ENCODE assay signal across 9 cellular contexts in genomic region chr14:50362791-50363733, GRCh38. TPM values are rescaled to one million over a fixed set of nuclear protein-coding genes. Genes with fewer than 3 reads are reported as not detected.
DNase-seq lines count a peak whose midpoint lies in the region; ATAC-seq, FAIRE-seq and TF ChIP-seq lines count a peak whose summit lies in the region.
"Had no signal": no experiment of that assay in that cellular context is flagged by ENCODE, and none has a peak within 500 bp of the region (broad histone marks: within the 10 kb centered on the region; RNA-seq: fewer than 3 reads in every experiment).

No MANE protein-coding gene starts in this region.

- ATAC-seq in HG03457 (IDR thresholded peaks at IDR 0.05; ENCODE audit: unreplicated experiment) = peak; percentile 3
- no peak for ATAC-seq in HG02571 (IDR thresholded peaks at IDR 0.05; ENCODE audit: unreplicated experiment)

- H3K4me1 Mint-ChIP-seq in activated T-helper 1 cell treated with anti-CD3 and anti-CD28 coated beads, Interleukin-12 subunit alpha, Interleukin-12 subunit beta, Interleukin-2, Interleukin-4 antibody, amounts not matched to agents 30 ng/mL and 10 ng/mL and 1 ng/mL, durations not matched to agents 14 hours and 24 hours and 36 hours (ENCODE audit: low read depth) = peaks cover 27% of the 10 kb centered on the region

- H3K4me3 ChIP-seq in AG04450 (ENCODE audit: low read depth, low read length) (peak overlapping the region; percentile 38), mesenchymal stem cell (ENCODE audit: insufficient read depth in 1 of 2, low read depth in 1 of 2, low read length in 2 of 2) (peak overlapping the region in 1 of 2 experiments; percentile 73)

- H3K14ac ChIP-seq in mesenchymal stem cell (ENCODE audit: low read length in 2 of 2) = no peak overlapping the region

- POLR2A ChIA-PET in AG04450 (lab: Yijun Ruan, JAX) = no interaction called here

- H4K91ac ChIP-seq in mesenchymal stem cell (ENCODE audit: low read length) = no peak overlapping the region

- no peak overlapping the region for H3K23ac ChIP-seq in mesenchymal stem cell (ENCODE audit: low read length in 2 of 2)

- H3K4me1 ChIP-seq in mesenchymal stem cell (ENCODE audit: control insufficient read depth, insufficient read depth, low read depth, low read length) = peaks cover 2% of the 10 kb centered on the region

- peak overlapping the region; percentile 84 for H3K4me3 Mint-ChIP-seq in activated T-helper 1 cell treated with anti-CD3 and anti-CD28 coated beads, Interleukin-12 subunit alpha, Interleukin-12 subunit beta, Interleukin-2, Interleukin-4 antibody, amounts not matched to agents 30 ng/mL and 10 ng/mL and 1 ng/mL, durations not matched to agents 14 hours and 24 hours and 36 hours

- no peaks in the 10 kb centered on the region for H3K27me3 Mint-ChIP-seq in activated T-helper 1 cell treated with anti-CD3 and anti-CD28 coated beads, Interleukin-12 subunit alpha, Interleukin-12 subunit beta, Interleukin-2, Interleukin-4 antibody, amounts not matched to agents 30 ng/mL and 10 ng/mL and 1 ng/mL, durations not matched to agents 14 hours and 24 hours and 36 hours (ENCODE audit: insufficient read depth)

- H2BK5ac ChIP-seq in mesenchymal stem cell (ENCODE audit: low read depth, low read length, poor library complexity, severe bottlenecking) = no peak overlapping the region

- H2BK15ac ChIP-seq in mesenchymal stem cell (ENCODE audit: low read depth, poor library complexity, severe bottlenecking) = no peak overlapping the region

- intact Hi-C loops in activated T-helper 1 cell treated with anti-CD3 and anti-CD28 coated beads, Interleukin-12 subunit alpha, Interleukin-12 subunit beta, Interleukin-2, Interleukin-4 antibody, amounts not matched to agents 30 ng/mL and 10 ng/mL and 1 ng/mL, durations not matched to agents 14 hours and 24 hours and 36 hours (cut with micrococcal nuclease) = loop anchor here (1.0 to 2.0 kb wide), 6 partner anchors 19 to 159 kb away; partner anchors contain the start of genes CDKL1, DMAC2L and L2HGDH

- WGBS in mesenchymal stem cell = 96% methylated on average over 14 of the region's 14 CpGs

- no peaks in the 10 kb centered on the region for H3K79me1 ChIP-seq in mesenchymal stem cell (replicated peaks; ENCODE audit: low read length, poor library complexity, severe bottlenecking)

- no peak overlapping the region for H3K4me2 ChIP-seq in mesenchymal stem cell (ENCODE audit: low read length, poor library complexity, severe bottlenecking)

- H2BK120ac ChIP-seq in mesenchymal stem cell (ENCODE audit: low read depth, low read length) = no peak overlapping the region

- no peaks in the 10 kb centered on the region for H3K9me3 Mint-ChIP-seq in activated T-helper 1 cell treated with anti-CD3 and anti-CD28 coated beads, Interleukin-12 subunit alpha, Interleukin-12 subunit beta, Interleukin-2, Interleukin-4 antibody, amounts not matched to agents 30 ng/mL and 10 ng/mL and 1 ng/mL, durations not matched to agents 14 hours and 24 hours and 36 hours

- peaks cover 5% of the 10 kb centered on the region for H3K36me3 Mint-ChIP-seq in activated T-helper 1 cell treated with anti-CD3 and anti-CD28 coated beads, Interleukin-12 subunit alpha, Interleukin-12 subunit beta, Interleukin-2, Interleukin-4 antibody, amounts not matched to agents 30 ng/mL and 10 ng/mL and 1 ng/mL, durations not matched to agents 14 hours and 24 hours and 36 hours (ENCODE audit: low read depth)

- peak overlapping the region; percentile 94 for H3K27ac Mint-ChIP-seq in activated T-helper 1 cell treated with anti-CD3 and anti-CD28 coated beads, Interleukin-12 subunit alpha, Interleukin-12 subunit beta, Interleukin-2, Interleukin-4 antibody, amounts not matched to agents 30 ng/mL and 10 ng/mL and 1 ng/mL, durations not matched to agents 14 hours and 24 hours and 36 hours

- peak overlapping the region; percentile 86 for H4K8ac ChIP-seq in mesenchymal stem cell (ENCODE audit: low read length)

- no peak for TF ChIP-seq CTCF in AG04450 (IDR thresholded peaks at IDR 0.05; ENCODE audit: low read depth, low read length)

- H2BK12ac ChIP-seq in mesenchymal stem cell (ENCODE audit: low read length in 2 of 2) = peak overlapping the region in 1 of 2 experiments; percentile 32

- H3K36me3 ChIP-seq in mesenchymal stem cell (ENCODE audit: control insufficient read depth in 1 of 2, insufficient read depth in 2 of 2, low read depth in 1 of 2, low read length in 2 of 2) = peaks cover 3% of the 10 kb centered on the region in 2 experiments

- H3K27ac ChIP-seq in AG04450 (ENCODE audit: low read depth, low read length) (peak overlapping the region; percentile 68), mesenchymal stem cell (ENCODE audit: low read length, poor library complexity, severe bottlenecking) (peak overlapping the region; percentile 2)

- FAIRE-seq in GM19239 (lab: Jason Lieb, UNC) = peak; percentile 40
- FAIRE-seq: bronchial epithelial cell had no signal

- H2AK5ac ChIP-seq in mesenchymal stem cell (ENCODE audit: low read length, severe bottlenecking) = no peak overlapping the region

- H3K27me3 ChIP-seq in AG04450 (ENCODE audit: control insufficient read depth, insufficient read depth, low read length) (no peaks in the 10 kb centered on the region), mesenchymal stem cell (ENCODE audit: control insufficient read depth in 1 of 2, insufficient read depth in 1 of 2, low read length in 2 of 2) (no peaks in the 10 kb centered on the region)

- peak overlapping the region; percentile 66 for H3K9ac ChIP-seq in mesenchymal stem cell (ENCODE audit: low read length)

- peak overlapping the region; percentile 50 to 54 for H3K18ac ChIP-seq in mesenchymal stem cell (ENCODE audit: low read depth in 1 of 2, low read length in 2 of 2)

- CTCF ChIA-PET in AG04450 (lab: Charles Lee) = interaction anchor here (2.4 kb wide), 1 partner anchor 42 kb away, joined by 7 read pairs; no protein-coding TSS in a partner anchor

- H3K9me3 ChIP-seq in AG04450 (ENCODE audit: control insufficient read depth, insufficient read depth, low read length) (no peaks in the 10 kb centered on the region; the same call in 1 of the 2 replicates), mesenchymal stem cell (ENCODE audit: control insufficient read depth, low read length) (no peaks in the 10 kb centered on the region)

- no peak for DNase-seq in AG04450 (ENCODE audit: low read depth, low spot score)
- DNase-seq in GM19239 (ENCODE audit: insufficient read length, low spot score) = no peak
- DNase-seq in activated T-helper 1 cell treated with anti-CD3 and anti-CD28 coated beads, Interleukin-12 subunit alpha, Interleukin-12 subunit beta, Interleukin-2, Interleukin-4 antibody, amounts not matched to agents 30 ng/mL and 10 ng/mL and 1 ng/mL, durations not matched to agents 14 hours and 24 hours and 36 hours (ENCODE audit: low spot score) = peak; percentile 19
- DNase-seq in mesenchymal stem cell = peak; percentile 11
- DNase-seq in kidney tubule cell (ENCODE audit: low spot score) = no peak
- no peak for DNase-seq in NCI-H82 treated with DMSO at 0.1 percent for 48 hours (lab: John Stamatoyannopoulos, UW; ENCODE audit: unreplicated experiment)

- H2AFZ ChIP-seq in mesenchymal stem cell (ENCODE audit: low read depth, low read length) = no peak overlapping the region

- no peak overlapping the region for H3K4ac ChIP-seq in mesenchymal stem cell (ENCODE audit: low read depth in 1 of 2, low read length in 2 of 2)

RNA-seq across cellular contexts. Expression of gene CDKL1, which starts 33.6 kb away (rescaled TPM):
- 8.2 and 20.1 TPM in 2 replicates for polyA plus RNA-seq in AG04450 (2011; rRNA removed)
- polyA minus RNA-seq in AG04450 (2011; rRNA and poly(A)+ RNA removed) = 14.8 and 17.5 TPM in 2 replicates
- 2.4 and 2.5 TPM in 2 replicates for total RNA-seq in activated T-helper 1 cell treated with anti-CD3 and anti-CD28 coated beads, Interleukin-12 subunit alpha, Interleukin-12 subunit beta, Interleukin-2, Interleukin-4 antibody, amounts not matched to agents 30 ng/mL and 10 ng/mL and 1 ng/mL, durations not matched to agents 14 hours and 24 hours and 36 hours
- polyA plus RNA-seq in mesenchymal stem cell (2013, experiment 1 of 2) = 6.5 TPM
- 4.4 TPM for polyA plus RNA-seq in mesenchymal stem cell (2013, experiment 2 of 2)

RNA-seq across cellular contexts. Expression of gene DMAC2L, which starts 50.9 kb away (rescaled TPM):
- 8.1 and 12.6 TPM in 2 replicates for polyA plus RNA-seq in AG04450 (2011; rRNA removed)
- polyA minus RNA-seq in AG04450 (2011; rRNA and poly(A)+ RNA removed) = 5.7 and 13.1 TPM in 2 replicates
- total RNA-seq in activated T-helper 1 cell treated with anti-CD3 and anti-CD28 coated beads, Interleukin-12 subunit alpha, Interleukin-12 subunit beta, Interleukin-2, Interleukin-4 antibody, amounts not matched to agents 30 ng/mL and 10 ng/mL and 1 ng/mL, durations not matched to agents 14 hours and 24 hours and 36 hours = 14.4 and 17.9 TPM in 2 replicates
- polyA plus RNA-seq in mesenchymal stem cell (2013, experiment 1 of 2) = 6.5 TPM
- polyA plus RNA-seq in mesenchymal stem cell (2013, experiment 2 of 2) = 7.1 TPM

RNA-seq across cellular contexts. Expression of gene L2HGDH, which starts 51.0 kb away (rescaled TPM):
- polyA plus RNA-seq in AG04450 (2011; rRNA removed) = 2.8 and 3.6 TPM in 2 replicates
- polyA minus RNA-seq in AG04450 (2011; rRNA and poly(A)+ RNA removed) = 1.4 and 4.0 TPM in 2 replicates
- total RNA-seq in activated T-helper 1 cell treated with anti-CD3 and anti-CD28 coated beads, Interleukin-12 subunit alpha, Interleukin-12 subunit beta, Interleukin-2, Interleukin-4 antibody, amounts not matched to agents 30 ng/mL and 10 ng/mL and 1 ng/mL, durations not matched to agents 14 hours and 24 hours and 36 hours = 14.7 and 16.2 TPM in 2 replicates
- 2.1 TPM for polyA plus RNA-seq in mesenchymal stem cell (2013, experiment 1 of 2)
- 2.5 TPM for polyA plus RNA-seq in mesenchymal stem cell (2013, experiment 2 of 2)

Comparison
In these comparisons a context has a peak if more than half of its experiments do, and no peak if none do; other contexts are left out.
1. DNase-seq: peak in activated T-helper 1 cell treated with anti-CD3 and anti-CD28 coated beads, Interleukin-12 subunit alpha, Interleukin-12 subunit beta, Interleukin-2, Interleukin-4 antibody, amounts not matched to agents 30 ng/mL and 10 ng/mL and 1 ng/mL, durations not matched to agents 14 hours and 24 hours and 36 hours (single experiment) and mesenchymal stem cell (single experiment); none in AG04450 (single experiment), GM19239 (single experiment), kidney tubule cell (single experiment) and NCI-H82 treated with DMSO at 0.1 percent for 48 hours (single experiment).